9 cellular contexts compared by ENCODE assay signal in the genomic region with DNA sequence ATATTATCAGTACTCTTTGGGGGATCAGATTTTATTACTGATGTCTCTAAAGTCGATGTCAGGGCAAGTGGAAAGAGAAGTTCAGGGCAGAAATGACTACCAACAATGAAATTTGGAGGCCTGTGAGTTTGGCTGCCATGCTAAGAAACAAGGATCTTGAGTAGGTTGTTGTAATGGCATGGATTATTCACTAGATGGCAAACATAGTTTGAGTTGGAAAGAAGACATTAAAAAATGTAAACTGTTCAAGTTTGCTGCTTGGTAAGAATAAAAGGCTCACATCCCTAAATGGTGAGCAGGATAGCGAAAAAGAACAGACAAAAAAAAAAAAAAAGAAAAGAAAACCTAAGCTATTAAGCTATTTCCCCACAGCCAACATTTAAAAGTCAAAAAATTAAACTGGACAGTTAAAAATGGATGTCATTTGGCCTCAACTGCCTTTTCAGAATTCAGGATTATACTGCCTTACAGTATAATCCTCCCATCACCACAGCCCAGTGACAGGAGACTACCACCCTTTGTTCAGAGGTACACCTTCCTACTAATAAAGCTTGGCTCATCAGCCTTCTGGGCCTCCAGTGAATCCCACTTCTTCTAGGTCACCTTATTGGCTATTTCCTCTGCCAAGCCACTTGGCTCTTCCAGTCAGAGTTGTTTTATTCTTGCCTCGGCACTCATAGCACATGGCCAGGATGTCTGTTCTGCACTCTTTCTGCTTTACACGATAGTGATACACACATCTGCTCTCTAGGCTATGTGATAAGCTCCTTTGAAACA.
DNase-seq lines count a peak whose midpoint lies in the region; ATAC-seq and TF ChIP-seq lines count a peak whose summit lies in the region.
"Had no signal": no experiment of that assay in that cellular context is flagged by ENCODE, and none has a peak within 500 bp of the region (broad histone marks: within the 10 kb centered on the region; RNA-seq: fewer than 3 reads in every experiment).

No MANE protein-coding gene starts in this region.

- H3K36me3 Mint-ChIP-seq in progenitor cell of endocrine pancreas (ENCODE audit: insufficient read depth): peaks cover 48% of the 10 kb centered on the region
- H3K36me3 Mint-ChIP-seq: activated naive CD8-positive, alpha-beta T cell treated with anti-CD3 and anti-CD28 coated beads, Interleukin-2, amount 10 ng/mL, durations not matched to agents 7 days and 5 days had no signal

- H4K20me1 ChIP-seq in Loucy (ENCODE audit: insufficient read depth, low read length, poor library complexity, severe bottlenecking): no peaks in the 10 kb centered on the region

- no peaks in the 10 kb centered on the region for H3K79me2 ChIP-seq in Loucy (ENCODE audit: insufficient read depth, low read length)

- no peaks in the 10 kb centered on the region for H3K9me3 ChIP-seq in Loucy (ENCODE audit: insufficient read depth, low read depth, low read length)

- TF ChIP-seq CTCF in Loucy (conservative IDR thresholded peaks at IDR 0.05; ENCODE audit: low read length) (peak; percentile 73), progenitor cell of endocrine pancreas (IDR thresholded peaks at IDR 0.05; ENCODE audit: unreplicated experiment) (peak; percentile 53)

- no peaks in the 10 kb centered on the region for H3K27me3 ChIP-seq in Loucy (ENCODE audit: insufficient read depth, low read length, poor library complexity, severe bottlenecking)

- peaks cover 7% of the 10 kb centered on the region for H3K4me1 Mint-ChIP-seq in progenitor cell of endocrine pancreas (ENCODE audit: low read depth)
- H3K4me1 Mint-ChIP-seq: activated naive CD8-positive, alpha-beta T cell treated with anti-CD3 and anti-CD28 coated beads, Interleukin-2, amount 10 ng/mL, durations not matched to agents 7 days and 5 days had no signal

- H3K4me3 ChIP-seq in Loucy (ENCODE audit: low read length, poor library complexity, severe bottlenecking): no peak overlapping the region

- H3K9ac ChIP-seq in Loucy (ENCODE audit: low read depth, low read length, poor library complexity, severe bottlenecking): no peak overlapping the region

- H3K9me2 ChIP-seq in Loucy (replicated peaks; ENCODE audit: low read depth, low read length): no peaks in the 10 kb centered on the region

- peak overlapping the region; percentile 70 for H3K27ac Mint-ChIP-seq in progenitor cell of endocrine pancreas
- H3K27ac Mint-ChIP-seq: activated naive CD8-positive, alpha-beta T cell treated with anti-CD3 and anti-CD28 coated beads, Interleukin-2, amount 10 ng/mL, durations not matched to agents 7 days and 5 days had no signal

- H3K4me2 ChIP-seq in Loucy (ENCODE audit: low read depth, low read length, poor library complexity, severe bottlenecking): no peak overlapping the region

- DNase-seq in NCI-H510A treated with DMSO at 0.1 percent for 48 hours (lab: John Stamatoyannopoulos, UW) (peak; percentile 75), NCI-H510A (lab: John Stamatoyannopoulos, UW) (no peak), foreskin melanocyte (peak; percentile 53), progenitor cell of endocrine pancreas (ENCODE audit: low spot score, unreplicated experiment) (no peak)
- DNase-seq: activated naive CD8-positive, alpha-beta T cell treated with anti-CD3 and anti-CD28 coated beads, Interleukin-2, amount 10 ng/mL, durations not matched to agents 7 days and 5 days had no signal

- ATAC-seq in SK-N-SH treated with all-trans-retinoic acid at 6 μM for 48 hours: peak; percentile 85
- ATAC-seq in HG03280 (IDR thresholded peaks at IDR 0.05; ENCODE audit: unreplicated experiment): no peak
- ATAC-seq in HG03196 (IDR thresholded peaks at IDR 0.05; ENCODE audit: unreplicated experiment): no peak

- H3K27me3 Mint-ChIP-seq in progenitor cell of endocrine pancreas: no peaks in the 10 kb centered on the region

- H3K4me1 ChIP-seq in Loucy (ENCODE audit: insufficient read depth, low read length, poor library complexity, severe bottlenecking): no peaks in the 10 kb centered on the region

- H3K9me3 Mint-ChIP-seq in progenitor cell of endocrine pancreas (ENCODE audit: low read depth): peaks cover 6% of the 10 kb centered on the region
- H3K9me3 Mint-ChIP-seq: activated naive CD8-positive, alpha-beta T cell treated with anti-CD3 and anti-CD28 coated beads, Interleukin-2, amount 10 ng/mL, durations not matched to agents 7 days and 5 days had no signal

- H3K4me3 Mint-ChIP-seq in progenitor cell of endocrine pancreas (ENCODE audit: low read depth): no peak overlapping the region
- H3K4me3 Mint-ChIP-seq: activated naive CD8-positive, alpha-beta T cell treated with anti-CD3 and anti-CD28 coated beads, Interleukin-2, amount 10 ng/mL, durations not matched to agents 7 days and 5 days had no signal

- no peaks in the 10 kb centered on the region for H3K36me3 ChIP-seq in Loucy (ENCODE audit: insufficient read depth, low read length)

- H3F3A ChIP-seq in Loucy (ENCODE audit: low read depth): no peaks in the 10 kb centered on the region

- peak overlapping the region; percentile 33 for H2AFZ ChIP-seq in Loucy (ENCODE audit: low read length)

TF ChIP-seq in SK-N-SH treated with all-trans-retinoic acid at 6 μM for 48 hours, 23 proteins besides CTCF, POLR2A, EP300 and RAD21:
- TF ChIP-seq SNAI2 (CRISPR knock-in tag; IDR thresholded peaks at IDR 0.05): no peak
- no peak for TF ChIP-seq ESRRG (CRISPR knock-in tag; IDR thresholded peaks at IDR 0.05)
- 0 out of 2 replicates have a peak, but pooled peaks have one; percentile 63 for TF ChIP-seq CSDC2 (CRISPR knock-in tag; IDR thresholded peaks at IDR 0.05)
- TF ChIP-seq, protein P1, sequence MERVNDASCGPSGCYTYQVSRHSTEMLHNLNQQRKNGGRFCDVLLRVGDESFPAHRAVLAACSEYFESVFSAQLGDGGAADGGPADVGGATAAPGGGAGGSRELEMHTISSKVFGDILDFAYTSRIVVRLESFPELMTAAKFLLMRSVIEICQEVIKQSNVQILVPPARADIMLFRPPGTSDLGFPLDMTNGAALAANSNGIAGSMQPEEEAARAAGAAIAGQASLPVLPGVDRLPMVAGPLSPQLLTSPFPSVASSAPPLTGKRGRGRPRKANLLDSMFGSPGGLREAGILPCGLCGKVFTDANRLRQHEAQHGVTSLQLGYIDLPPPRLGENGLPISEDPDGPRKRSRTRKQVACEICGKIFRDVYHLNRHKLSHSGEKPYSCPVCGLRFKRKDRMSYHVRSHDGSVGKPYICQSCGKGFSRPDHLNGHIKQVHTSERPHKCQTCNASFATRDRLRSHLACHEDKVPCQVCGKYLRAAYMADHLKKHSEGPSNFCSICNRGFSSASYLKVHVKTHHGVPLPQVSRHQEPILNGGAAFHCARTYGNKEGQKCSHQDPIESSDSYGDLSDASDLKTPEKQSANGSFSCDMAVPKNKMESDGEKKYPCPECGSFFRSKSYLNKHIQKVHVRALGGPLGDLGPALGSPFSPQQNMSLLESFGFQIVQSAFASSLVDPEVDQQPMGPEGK (CRISPR knock-in tag; IDR thresholded peaks at IDR 0.05; ENCODE audit: borderline replicate concordance): no peak
TF ChIP-seq in SK-N-SH treated with all-trans-retinoic acid at 6 μM for 48 hours: peak in this region for 1.

Comparison
In these comparisons a context has a peak if more than half of its experiments do, and no peak if none do; other contexts are left out.
1. DNase-seq: peak in NCI-H510A treated with DMSO at 0.1 percent for 48 hours (single experiment) and foreskin melanocyte (single experiment); none in NCI-H510A (single experiment) and progenitor cell of endocrine pancreas (single experiment).